8 cellular contexts compared by ENCODE assay signal in genomic region chrX:72238183-72238582, GRCh38. TPM values are rescaled to one million over a fixed set of nuclear protein-coding genes. Genes with fewer than 3 reads are reported as not detected.
A peak's percentile ranks its signal among the peaks of the same experiment; 100 is the strongest.
DNase-seq lines count a peak whose midpoint lies in the region; ATAC-seq and TF ChIP-seq lines count a peak whose summit lies in the region.

No MANE protein-coding gene starts in this region.

- no peaks in the 10 kb centered on the region; the same call in 1 of the 2 replicates for H3K36me3 ChIP-seq in Panc1 (ENCODE audit: control insufficient read depth, insufficient read depth, low read length)

- H3K36me3 Mint-ChIP-seq in T-helper 1 cell treated with Interleukin-12 subunit alpha and Interleukin-12 subunit beta and Interleukin-4 antibody, amounts not matched to agents 30 μg/mL and 1 μg/mL, for 36 hours (ENCODE audit: low read depth): peaks cover 7% of the 10 kb centered on the region
- H3K36me3 Mint-ChIP-seq in endothelial cell (ENCODE audit: low read depth, unreplicated experiment): no peaks in the 10 kb centered on the region
- peaks cover 8% of the 10 kb centered on the region for H3K36me3 Mint-ChIP-seq in progenitor cell of endocrine pancreas (ENCODE audit: insufficient read depth)

- H3K9me3 ChIP-seq in Panc1 (ENCODE audit: control insufficient read depth, insufficient read depth, low read depth, low read length): no peaks in the 10 kb centered on the region

- H3K27ac ChIP-seq in Panc1 (ENCODE audit: low read length): peak overlapping the region; percentile 86

- H3K27me3 Mint-ChIP-seq in T-helper 1 cell treated with Interleukin-12 subunit alpha and Interleukin-12 subunit beta and Interleukin-4 antibody, amounts not matched to agents 30 μg/mL and 1 μg/mL, for 36 hours (ENCODE audit: low read depth): no peaks in the 10 kb centered on the region
- H3K27me3 Mint-ChIP-seq in endothelial cell (ENCODE audit: unreplicated experiment) (no peaks in the 10 kb centered on the region), progenitor cell of endocrine pancreas (no peaks in the 10 kb centered on the region)

- intact Hi-C loops in Panc1 (cut with micrococcal nuclease; ENCODE audit: unreplicated experiment): no loop called here

- peak overlapping the region; percentile 31 for H3K27ac Mint-ChIP-seq in T-helper 1 cell treated with Interleukin-12 subunit alpha and Interleukin-12 subunit beta and Interleukin-4 antibody, amounts not matched to agents 30 μg/mL and 1 μg/mL, for 36 hours
- H3K27ac Mint-ChIP-seq in endothelial cell (ENCODE audit: unreplicated experiment) (no peak overlapping the region), progenitor cell of endocrine pancreas (peak overlapping the region; percentile 59)

- peak overlapping the region; percentile 80 for H3K4me3 Mint-ChIP-seq in T-helper 1 cell treated with Interleukin-12 subunit alpha and Interleukin-12 subunit beta and Interleukin-4 antibody, amounts not matched to agents 30 μg/mL and 1 μg/mL, for 36 hours
- H3K4me3 Mint-ChIP-seq in endothelial cell (ENCODE audit: unreplicated experiment): peak overlapping the region; percentile 62
- peak overlapping the region; percentile 78 for H3K4me3 Mint-ChIP-seq in progenitor cell of endocrine pancreas (ENCODE audit: low read depth)

- BruUV-seq in Panc1 (replicated peaks; lab: Mats Ljungman, UMichigan): no TSS peak

- ATAC-seq in Panc1: no peak; the same call in 1 of the 2 replicates

- H3K4me1 ChIP-seq in Panc1 (ENCODE audit: control insufficient read depth, insufficient read depth, low read length): no peaks in the 10 kb centered on the region

- H3K9me3 Mint-ChIP-seq in T-helper 1 cell treated with Interleukin-12 subunit alpha and Interleukin-12 subunit beta and Interleukin-4 antibody, amounts not matched to agents 30 μg/mL and 1 μg/mL, for 36 hours: no peaks in the 10 kb centered on the region
- H3K9me3 Mint-ChIP-seq in endothelial cell (ENCODE audit: unreplicated experiment) (no peaks in the 10 kb centered on the region), progenitor cell of endocrine pancreas (ENCODE audit: low read depth) (peaks cover 12% of the 10 kb centered on the region)

- peak overlapping the region; percentile 82 to 90 for H3K4me3 ChIP-seq in Panc1 (ENCODE audit: low read depth in 2 of 2, low read length in 2 of 2)

- POLR2A ChIA-PET in Panc1 (lab: Charles Lee): interaction anchor here (0.5 to 1.0 kb wide), 2 partner anchors 39 to 302 kb away, joined by 3 read pairs; partner anchors contain the start of gene RPS4X

- in situ Hi-C loops in Panc1 (cut with HindIII; ENCODE audit: low pct_unique_long_range_greater_than_20kb, low sequenced_read_pairs): no loop called here

- TF ChIP-seq CTCF in Panc1 (IDR thresholded peaks at IDR 0.05) (no peak), endothelial cell (IDR thresholded peaks at IDR 0.05; ENCODE audit: unreplicated experiment) (no peak), progenitor cell of endocrine pancreas (IDR thresholded peaks at IDR 0.05; ENCODE audit: unreplicated experiment) (no peak)

- DNase-seq in T-helper 1 cell: no peak
- no peak for DNase-seq in Panc1 (ENCODE audit: low read depth, low spot score)
- DNase-seq in endothelial cell (ENCODE audit: low spot score): no peak
- no peak for DNase-seq in progenitor cell of endocrine pancreas (ENCODE audit: low spot score, unreplicated experiment)
- no peak for DNase-seq in H4 (ENCODE audit: low spot score)
- no peak for DNase-seq in activated CD4-positive, CD25-positive, alpha-beta regulatory T cell treated with anti-CD3 and anti-CD28 coated beads, Interleukin-2, amount 50 U/mL, for 72 hours
- no peak for DNase-seq in NCI-H2107 (lab: John Stamatoyannopoulos, UW)

- CTCF ChIA-PET in Panc1 (lab: Charles Lee): interaction anchor here (0.6 to 1.2 kb wide), 2 partner anchors 39 to 1040 kb away, joined by 4 read pairs; partner anchors contain the start of gene RPS4X

- H3K27me3 ChIP-seq in Panc1 (ENCODE audit: control insufficient read depth, insufficient read depth, low read length): no peaks in the 10 kb centered on the region

- H3K4me1 Mint-ChIP-seq in T-helper 1 cell treated with Interleukin-12 subunit alpha and Interleukin-12 subunit beta and Interleukin-4 antibody, amounts not matched to agents 30 μg/mL and 1 μg/mL, for 36 hours (ENCODE audit: low read depth): peaks cover 8% of the 10 kb centered on the region
- H3K4me1 Mint-ChIP-seq in endothelial cell (ENCODE audit: unreplicated experiment) (no peaks in the 10 kb centered on the region), progenitor cell of endocrine pancreas (ENCODE audit: low read depth) (peaks cover 1% of the 10 kb centered on the region)

RNA-seq across cellular contexts. Expression of gene ERCC6L, which starts 0.6 kb away (rescaled TPM):
- total RNA-seq in Panc1 (2021; ENCODE audit: unreplicated experiment) (17.3 TPM), endothelial cell (ENCODE audit: unreplicated experiment) (1.7 TPM), progenitor cell of endocrine pancreas (4.8 and 5.6 TPM in 2 replicates)
- 3.9 TPM for polyA plus RNA-seq in Panc1 (2012; ENCODE audit: insufficient read length)
- total RNA-seq in H4 (2014; rRNA removed; shearing (Covaris generic)): 8.6 and 13.1 TPM in 2 replicates

RNA-seq across cellular contexts. Expression of gene RPS4X, which starts 38.9 kb away (rescaled TPM):
- total RNA-seq in Panc1 (2021; ENCODE audit: unreplicated experiment) (704 TPM), endothelial cell (ENCODE audit: unreplicated experiment) (975 TPM), progenitor cell of endocrine pancreas (1,645 and 1,663 TPM in 2 replicates)
- polyA plus RNA-seq in Panc1 (2012; ENCODE audit: insufficient read length): 919 TPM
- total RNA-seq in H4 (2014; rRNA removed; shearing (Covaris generic)): 1,565 and 1,610 TPM in 2 replicates

RNA-seq across cellular contexts. Expression of gene PIN4, which starts 56.6 kb away (rescaled TPM):
- 11.5 TPM for total RNA-seq in Panc1 (2021; ENCODE audit: unreplicated experiment)
- polyA plus RNA-seq in Panc1 (2012; ENCODE audit: insufficient read length): 34.0 TPM
- total RNA-seq in endothelial cell (ENCODE audit: unreplicated experiment): 9.3 TPM
- total RNA-seq in progenitor cell of endocrine pancreas: 19.0 and 22.5 TPM in 2 replicates
- 15.1 and 16.2 TPM in 2 replicates for total RNA-seq in H4 (2014; rRNA removed; shearing (Covaris generic))
